In the genomic region with DNA sequence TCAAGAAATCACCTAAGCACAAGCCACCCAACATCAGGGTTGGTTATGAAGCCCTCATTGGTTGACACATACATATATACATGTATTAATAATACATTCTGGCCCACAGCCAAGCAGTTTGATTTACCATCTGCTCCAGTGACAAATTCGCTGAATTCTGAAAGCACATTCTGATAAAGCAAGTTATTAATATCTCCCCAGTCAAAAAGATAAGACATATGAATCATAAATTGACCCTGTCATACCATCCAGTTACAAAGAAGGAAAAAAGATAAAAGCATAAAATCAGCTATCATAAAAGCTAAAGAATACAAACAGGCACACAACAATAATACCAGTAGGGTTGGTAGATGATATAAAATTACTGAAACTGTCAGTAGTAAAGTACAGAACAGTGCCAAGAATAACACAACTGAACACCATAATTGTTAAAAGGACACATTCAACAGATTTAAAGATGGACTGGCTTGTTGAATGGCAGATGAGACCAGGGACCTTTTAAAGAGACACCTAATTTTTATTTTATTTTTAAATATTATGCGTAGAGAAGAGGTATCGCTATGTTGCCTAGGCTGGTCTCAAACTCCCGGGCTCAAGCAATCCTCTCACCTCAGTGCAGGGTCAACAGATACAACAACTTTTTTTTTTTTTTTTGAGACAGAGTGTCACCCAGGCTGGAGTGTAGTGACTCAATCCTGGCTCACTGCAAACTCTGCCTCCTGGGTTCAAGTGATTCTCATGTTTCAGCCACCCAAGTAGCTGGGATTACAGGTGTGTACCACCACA, we compare ENCODE assay signal across 8 cellular contexts. TPM values are rescaled to one million over a fixed set of nuclear protein-coding genes. Genes with fewer than 3 reads are reported as not detected.
A peak's percentile ranks its signal among the peaks of the same experiment; 100 is the strongest.
DNase-seq lines count a peak whose midpoint lies in the region; ATAC-seq and TF ChIP-seq lines count a peak whose summit lies in the region.

No MANE protein-coding gene starts in this region.

- peak overlapping the region in 2 of 4 donors; percentile 11 to 25 for H3K27ac ChIP-seq in gastrocnemius medialis
- peak overlapping the region in 1 of 4 donors; percentile 29 for H3K27ac ChIP-seq in transverse colon

- H3K36me3 ChIP-seq in GM06990 (ENCODE audit: control insufficient read depth, insufficient read depth, low read length): no peaks in the 10 kb centered on the region; the same call in none of the 2 replicates
- peaks cover 0 to 3% of the 10 kb centered on the region in 2 donors for H3K36me3 ChIP-seq in gastrocnemius medialis
- peaks cover 0 to 7% (median 0%) of the 10 kb centered on the region in 4 donors for H3K36me3 ChIP-seq in transverse colon

- no peak overlapping the region for H3K4me3 Mint-ChIP-seq in activated T-cell treated with anti-CD3 and anti-CD28 coated beads, Interleukin-2, amount 50 U/mL, for 4 hours
- H3K4me3 Mint-ChIP-seq in mesothelial cell of epicardium (no peak overlapping the region), CD14-positive monocyte (no peak overlapping the region)

- H3K4me3 ChIP-seq in GM06990 (replicated peaks; ENCODE audit: low read depth, low read length) (no peak overlapping the region), gastrocnemius medialis (no peak overlapping the region), transverse colon (no peak overlapping the region)

- H3K27me3 ChIP-seq in GM06990 (replicated peaks; ENCODE audit: control insufficient read depth, insufficient read depth, low read length) (no peaks in the 10 kb centered on the region), gastrocnemius medialis (no peaks in the 10 kb centered on the region), transverse colon (no peaks in the 10 kb centered on the region)

- TF ChIP-seq CTCF in GM06990 (IDR thresholded peaks at IDR 0.05; ENCODE audit: insufficient read depth, low read length, poor library complexity, severe bottlenecking) (no peak), mesothelial cell of epicardium (IDR thresholded peaks at IDR 0.05; ENCODE audit: unreplicated experiment) (no peak), CD14-positive monocyte (IDR thresholded peaks at IDR 0.05) (no peak), gastrocnemius medialis (IDR thresholded peaks at IDR 0.05 in 4 of 5, conservative IDR thresholded peaks at IDR 0.05 in 1 of 5) (no peak), transverse colon (IDR thresholded peaks at IDR 0.05) (no peak)

- H3K4me1 Mint-ChIP-seq in activated T-cell treated with anti-CD3 and anti-CD28 coated beads, Interleukin-2, amount 50 U/mL, for 4 hours (ENCODE audit: low read depth): peaks cover 27% of the 10 kb centered on the region
- peaks cover 16% of the 10 kb centered on the region for H3K4me1 Mint-ChIP-seq in mesothelial cell of epicardium
- peaks cover 14% of the 10 kb centered on the region for H3K4me1 Mint-ChIP-seq in CD14-positive monocyte

- H3K4me1 ChIP-seq in gastrocnemius medialis (peaks cover 11% of the 10 kb centered on the region in 2 donors), transverse colon (peaks cover 4 to 32% (median 17%) of the 10 kb centered on the region in 4 donors)

- intact Hi-C loops in CD14-positive monocyte (cut with micrococcal nuclease): no loop called here
- intact Hi-C loops in gastrocnemius medialis (cut with DNase I; ENCODE audit: low total_unique reads): loop anchor here (10.0 kb wide), 1 partner anchor 188 kb away; no protein-coding TSS in a partner anchor
- intact Hi-C loops in transverse colon (cut with DNase I; ENCODE audit: low total_unique reads): no loop called here

- DNase-seq in GM06990 (ENCODE audit: extremely low read depth, insufficient read length): peak; percentile 36
- no peak for DNase-seq in activated T-cell treated with anti-CD3 and anti-CD28 coated beads, Interleukin-2, amount 50 U/mL, for 4 hours
- DNase-seq in mesothelial cell of epicardium (ENCODE audit: low spot score in 2 of 2, unreplicated experiment in 2 of 2): no peak
- no peak for DNase-seq in CD14-positive monocyte (ENCODE audit: low spot score)
- DNase-seq in gastrocnemius medialis: no peak
- no peak for DNase-seq in SKM-1 treated with dmso at 0.1 percent for 144 hours (lab: John Stamatoyannopoulos, UW; ENCODE audit: unreplicated experiment)
- DNase-seq in transverse colon: no peak

- WGBS in transverse colon (ENCODE audit: low coverage in 1 of 2), 2 donors: 72 to 75% methylated on average over 4 of the region's 4 CpGs

- peaks cover 30% of the 10 kb centered on the region for H3K36me3 Mint-ChIP-seq in activated T-cell treated with anti-CD3 and anti-CD28 coated beads, Interleukin-2, amount 50 U/mL, for 4 hours (ENCODE audit: insufficient read depth)
- H3K36me3 Mint-ChIP-seq in mesothelial cell of epicardium (peaks cover 29% of the 10 kb centered on the region), CD14-positive monocyte (peaks cover 36 to 65% of the 10 kb centered on the region in 2 donors)

- peak overlapping the region; percentile 31 for H3K27ac Mint-ChIP-seq in mesothelial cell of epicardium
- H3K27ac Mint-ChIP-seq in CD14-positive monocyte: peak overlapping the region in 2 of 7 donors; percentile 41 to 42

- TF ChIP-seq POLR2A in gastrocnemius medialis (IDR thresholded peaks at IDR 0.05) (no peak), transverse colon (IDR thresholded peaks at IDR 0.05) (no peak)

- no peak for TF ChIP-seq EP300 in transverse colon (IDR thresholded peaks at IDR 0.05; ENCODE audit: low read depth)

- H3K9me3 Mint-ChIP-seq in activated T-cell treated with anti-CD3 and anti-CD28 coated beads, Interleukin-2, amount 50 U/mL, for 4 hours: peaks cover 6% of the 10 kb centered on the region
- H3K9me3 Mint-ChIP-seq in mesothelial cell of epicardium (peaks cover 6% of the 10 kb centered on the region), CD14-positive monocyte (peaks cover 3 to 9% (median 6%) of the 10 kb centered on the region in 7 donors)

- H3K9me3 ChIP-seq in gastrocnemius medialis: no peaks in the 10 kb centered on the region
- peaks cover 0 to 6% of the 10 kb centered on the region in 2 donors for H3K9me3 ChIP-seq in transverse colon

- ATAC-seq in HG03432 (IDR thresholded peaks at IDR 0.05; ENCODE audit: unreplicated experiment) (peak; percentile 46), gastrocnemius medialis (no peak)
- ATAC-seq in activated T-cell treated with anti-CD3 and anti-CD28 coated beads, Interleukin-2, amount 50 U/mL, for 4 hours: peak; percentile 94 to 95

- in situ Hi-C loops in gastrocnemius medialis (cut with MboI; ENCODE audit: low sequenced_read_pairs in 4 of 4) (no loop called here), transverse colon (cut with MboI; ENCODE audit: low pct_ligation_motif_present in 1 of 4, low pct_unique_long_range_greater_than_20kb in 1 of 4, low sequenced_read_pairs in 3 of 4) (no loop called here)

- H3K27me3 Mint-ChIP-seq in activated T-cell treated with anti-CD3 and anti-CD28 coated beads, Interleukin-2, amount 50 U/mL, for 4 hours (ENCODE audit: low read depth): no peaks in the 10 kb centered on the region
- H3K27me3 Mint-ChIP-seq in mesothelial cell of epicardium (ENCODE audit: low read depth) (no peaks in the 10 kb centered on the region), CD14-positive monocyte (ENCODE audit: low read depth in 3 of 3) (no peaks in the 10 kb centered on the region)

RNA-seq across cellular contexts. Expression of a gene that starts 7.7 kb away (rescaled TPM):
- total RNA-seq in activated T-cell treated with anti-CD3 and anti-CD28 coated beads, Interleukin-2, amount 50 U/mL, for 4 hours: 10 to 100 TPM; 38.3 to 44.4 (median 41.8) TPM
- total RNA-seq in mesothelial cell of epicardium (24.4 to 29.9 TPM (median 24.6 TPM) in 3 replicates), gastrocnemius medialis (10 to 100 TPM; 31.3 to 53.5 (median 38.8) TPM), transverse colon (100 to 1,000 TPM in 1 of 4 donors, 10 to 100 TPM in 3; 66.5 to 112 (median 82.1) TPM)
- 10 to 100 TPM; 40.8 to 51.5 TPM for polyA plus RNA-seq in CD14-positive monocyte

Comparison
In these comparisons a context has a peak if more than half of its experiments do, and no peak if none do; other contexts are left out.
1. ATAC-seq: peak in HG03432 (single experiment) and activated T-cell treated with anti-CD3 and anti-CD28 coated beads, Interleukin-2, amount 50 U/mL, for 4 hours (2 of 2); none in gastrocnemius medialis (0 of 2).